ENCODE assay signal across 8 cellular contexts in the genomic region with DNA sequence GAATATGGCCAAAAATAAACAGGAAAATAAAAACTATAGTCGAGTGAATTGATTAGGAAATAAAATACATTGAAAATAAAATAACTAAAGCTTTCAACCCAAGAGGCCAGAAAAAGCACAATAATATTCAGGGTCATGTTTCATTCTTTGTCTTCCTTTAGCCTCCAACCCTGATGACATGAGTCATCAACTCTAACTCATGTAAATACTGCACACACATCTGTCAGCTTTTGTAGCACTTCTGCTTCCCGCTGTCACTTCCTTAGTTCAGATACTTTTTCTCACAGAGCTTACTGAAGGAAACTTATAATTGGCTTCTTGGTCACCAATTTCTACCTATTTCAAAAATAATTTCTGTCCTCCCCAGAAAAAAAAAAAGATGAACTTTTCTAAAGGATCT.
DNase-seq lines count a peak whose midpoint lies in the region; ATAC-seq, FAIRE-seq and TF ChIP-seq lines count a peak whose summit lies in the region.

No MANE protein-coding gene starts in this region.

- H3K9ac ChIP-seq in K562 (ENCODE audit: insufficient read depth in 1 of 2, low read depth in 2 of 2, low read length in 2 of 2) (peak overlapping the region in 1 of 2 experiments; percentile 28; a peak in 2 of 4 replicates), mesendoderm (ENCODE audit: low read length) (no peak overlapping the region)

- H3K4me2 ChIP-seq in K562 (ENCODE audit: insufficient read depth, low read length) (no peak overlapping the region), mesendoderm (ENCODE audit: low read length) (no peak overlapping the region)

- H3K79me2 ChIP-seq in K562 (ENCODE audit: control insufficient read depth, insufficient read depth, low read length) (no peaks in the 10 kb centered on the region), mesendoderm (ENCODE audit: control insufficient read depth, insufficient read depth, low read length) (no peaks in the 10 kb centered on the region)

- DNase-seq in EL = peak; percentile 53
- DNase-seq in LHCN-M2 (ENCODE audit: low read depth) = peak; percentile 91
- peak; percentile 18 to 85 (median 29) for DNase-seq in K562 (ENCODE audit: extremely low read depth in 1 of 4, low spot score in 3 of 4)
- DNase-seq in stromal cell of bone marrow (ENCODE audit: low read depth) = peak; percentile 5
- no peak for DNase-seq in MG63
- DNase-seq in mesendoderm = no peak
- DNase-seq in NCI-H2081 treated with DMSO at 0.1 percent for 48 hours (lab: John Stamatoyannopoulos, UW) = no peak

- H4K8ac ChIP-seq in mesendoderm (ENCODE audit: low read depth, low read length) = no peak overlapping the region

- POLR2A ChIA-PET in K562 (lab: Yijun Ruan, JAX) = interaction anchor here (0.6 to 1.2 kb wide), 4 partner anchors 8 to 58 kb away, joined by 3 to 11 read pairs (median 4); no protein-coding TSS in a partner anchor

- no peak for TF ChIP-seq POLR2A in K562 (conservative IDR thresholded peaks at IDR 0.05)

- no peak overlapping the region for H3K23ac ChIP-seq in mesendoderm (ENCODE audit: low read length)

- H3K9me3 ChIP-seq in K562 (replicated peaks; ENCODE audit: control insufficient read depth, insufficient read depth, low read depth, low read length) (peaks cover under 1% of the 10 kb centered on the region; the same call in 1 of the 2 replicates), MG63 (no peaks in the 10 kb centered on the region)

- no TSS peak for BruUV-seq in K562 (replicated peaks; lab: Mats Ljungman, UMichigan)

- H2AK5ac ChIP-seq in mesendoderm (ENCODE audit: low read length) = no peak overlapping the region

- H3K4me3 ChIP-seq in K562 (no peak overlapping the region), MG63 (no peak overlapping the region), mesendoderm (ENCODE audit: low read length) (no peak overlapping the region)

- H3K79me1 ChIP-seq in mesendoderm (ENCODE audit: low read length) = no peaks in the 10 kb centered on the region

- no peak overlapping the region for H2BK5ac ChIP-seq in mesendoderm (ENCODE audit: low read length)

- H2BK120ac ChIP-seq in mesendoderm (ENCODE audit: low read depth, low read length) = no peak overlapping the region

- no peak overlapping the region for H2BK15ac ChIP-seq in mesendoderm (replicated peaks; ENCODE audit: low read depth)

- H4K5ac ChIP-seq in mesendoderm (ENCODE audit: low read length) = no peak overlapping the region

- intact Hi-C loops in K562 (cut with micrococcal nuclease) = loop anchor here (10.0 kb wide), 1 partner anchor 240 kb away; the partner anchor contains the start of genes CCDC148 and PKP4

- H3K56ac ChIP-seq in mesendoderm (ENCODE audit: low read length) = no peak overlapping the region

- TF ChIP-seq EP300 in K562 (IDR thresholded peaks at IDR 0.05; ENCODE audit: low read length) = peak; percentile 61; the same call in 1 of the 2 replicates

- H3K27ac ChIP-seq in K562 (ENCODE audit: extremely low read depth, low read depth, low read length) = peak overlapping the region; percentile 62
- no peak overlapping the region for H3K27ac ChIP-seq in mesendoderm (ENCODE audit: low read depth, low read length)

- no peaks in the 10 kb centered on the region for H4K20me1 ChIP-seq in K562 (replicated peaks; ENCODE audit: control insufficient read depth, insufficient read depth, low read length)

- H3K18ac ChIP-seq in mesendoderm (ENCODE audit: low read length) = no peak overlapping the region

- no peak overlapping the region for H3K4ac ChIP-seq in mesendoderm (ENCODE audit: low read depth, low read length)

- peak overlapping the region; percentile 86 for H2AFZ ChIP-seq in K562 (ENCODE audit: low read depth, low read length)

- TF ChIP-seq CTCF in K562 (IDR thresholded peaks at IDR 0.05 in 2 of 3, conservative IDR thresholded peaks at IDR 0.05 in 1 of 3; ENCODE audit: insufficient read depth in 2 of 3, low read depth in 1 of 3, low read length in 3 of 3) = no peak

- peak; percentile 94 for ATAC-seq in GM21619 (IDR thresholded peaks at IDR 0.05; ENCODE audit: unreplicated experiment)
- ATAC-seq in K562 = peak; percentile 95

- in situ Hi-C loops in K562 (cut with MboI) = no loop called here

- H3K4me1 ChIP-seq in K562 (replicated peaks in 1 of 2; ENCODE audit: control insufficient read depth in 2 of 2, insufficient read depth in 2 of 2, low read length in 2 of 2) = peaks cover 0 to 15% of the 10 kb centered on the region in 2 experiments; a peak in 3 of 5 replicates
- H3K4me1 ChIP-seq in mesendoderm (ENCODE audit: control insufficient read depth, low read depth, low read length) = no peaks in the 10 kb centered on the region

- no peak; a peak in 1 of 4 replicates for TF ChIP-seq RAD21 in K562 (CRISPR knock-in tag; conservative IDR thresholded peaks at IDR 0.05 in 1 of 2, IDR thresholded peaks at IDR 0.05 in 1 of 2)

- H3K27me3 ChIP-seq in K562 (ENCODE audit: control insufficient read depth in 2 of 2, insufficient read depth in 2 of 2, low read length in 2 of 2) (no peaks in the 10 kb centered on the region), MG63 (no peaks in the 10 kb centered on the region), mesendoderm (ENCODE audit: insufficient read depth, low read length, poor library complexity) (no peaks in the 10 kb centered on the region)

- 2% methylated on average over 2 of the region's 2 CpGs for WGBS in K562 (ENCODE audit: insufficient coverage, low coverage, missing lambda C conversion rate)
- no CpG with 5 or more reads among the region's 2 CpGs for WGBS in mesendoderm (ENCODE audit: extremely low coverage, insufficient coverage, low lambda C conversion rate)

- CTCF ChIA-PET in K562 (lab: Yijun Ruan, JAX; ENCODE audit: low intra/inter-chr PET ratio) = interaction anchor here (0.6 kb wide), 1 partner anchor 1824 kb away, joined by 4 read pairs; no protein-coding TSS in a partner anchor

- H3K9me1 ChIP-seq in K562 (ENCODE audit: control insufficient read depth, insufficient read depth, low read length) = no peaks in the 10 kb centered on the region

- peak; percentile 80 for FAIRE-seq in K562 (lab: Jason Lieb, UNC)

- H3K36me3 ChIP-seq in K562 (ENCODE audit: control insufficient read depth, insufficient read depth, low read length) (no peaks in the 10 kb centered on the region), MG63 (no peaks in the 10 kb centered on the region), mesendoderm (ENCODE audit: control insufficient read depth, insufficient read depth, low read length) (no peaks in the 10 kb centered on the region)

TF ChIP-seq in K562, 482 proteins besides CTCF, POLR2A, EP300 and RAD21 (continues in another document):
- no peak for TF ChIP-seq EWSR1 (IDR thresholded peaks at IDR 0.05; ENCODE audit: borderline replicate concordance, low read depth, partially characterized antibody)
- TF ChIP-seq SLC30A9 (CRISPR knock-in tag; IDR thresholded peaks at IDR 0.05) = no peak
- TF ChIP-seq FOXK1 (CRISPR knock-in tag; IDR thresholded peaks at IDR 0.05; ENCODE audit: borderline replicate concordance) = no peak
- no peak for TF ChIP-seq SAFB (IDR thresholded peaks at IDR 0.05; ENCODE audit: borderline replicate concordance, low read depth, low read length)
- TF ChIP-seq IFI16 (CRISPR knock-in tag; IDR thresholded peaks at IDR 0.05) = no peak
- TF ChIP-seq, protein P1, sequence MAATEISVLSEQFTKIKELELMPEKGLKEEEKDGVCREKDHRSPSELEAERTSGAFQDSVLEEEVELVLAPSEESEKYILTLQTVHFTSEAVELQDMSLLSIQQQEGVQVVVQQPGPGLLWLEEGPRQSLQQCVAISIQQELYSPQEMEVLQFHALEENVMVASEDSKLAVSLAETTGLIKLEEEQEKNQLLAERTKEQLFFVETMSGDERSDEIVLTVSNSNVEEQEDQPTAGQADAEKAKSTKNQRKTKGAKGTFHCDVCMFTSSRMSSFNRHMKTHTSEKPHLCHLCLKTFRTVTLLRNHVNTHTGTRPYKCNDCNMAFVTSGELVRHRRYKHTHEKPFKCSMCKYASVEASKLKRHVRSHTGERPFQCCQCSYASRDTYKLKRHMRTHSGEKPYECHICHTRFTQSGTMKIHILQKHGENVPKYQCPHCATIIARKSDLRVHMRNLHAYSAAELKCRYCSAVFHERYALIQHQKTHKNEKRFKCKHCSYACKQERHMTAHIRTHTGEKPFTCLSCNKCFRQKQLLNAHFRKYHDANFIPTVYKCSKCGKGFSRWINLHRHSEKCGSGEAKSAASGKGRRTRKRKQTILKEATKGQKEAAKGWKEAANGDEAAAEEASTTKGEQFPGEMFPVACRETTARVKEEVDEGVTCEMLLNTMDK (IDR thresholded peaks at IDR 0.05; ENCODE audit: borderline replicate concordance, insufficient read depth, low read depth, low read length, poor library complexity, severe bottlenecking) = no peak
- TF ChIP-seq NFRKB (IDR thresholded peaks at IDR 0.05; ENCODE audit: low read depth) = no peak
- no peak for TF ChIP-seq ZBTB43 (CRISPR knock-in tag; IDR thresholded peaks at IDR 0.05)
- TF ChIP-seq ZNF583 (CRISPR knock-in tag; IDR thresholded peaks at IDR 0.05) = no peak

Comparison
In these comparisons a context has a peak if more than half of its experiments do, and no peak if none do; other contexts are left out.
1. DNase-seq: peak in EL (single experiment), LHCN-M2 (single experiment), K562 (4 of 4) and stromal cell of bone marrow (single experiment); none in MG63 (single experiment), mesendoderm (single experiment) and NCI-H2081 treated with DMSO at 0.1 percent for 48 hours (single experiment).